In the genomic region with DNA sequence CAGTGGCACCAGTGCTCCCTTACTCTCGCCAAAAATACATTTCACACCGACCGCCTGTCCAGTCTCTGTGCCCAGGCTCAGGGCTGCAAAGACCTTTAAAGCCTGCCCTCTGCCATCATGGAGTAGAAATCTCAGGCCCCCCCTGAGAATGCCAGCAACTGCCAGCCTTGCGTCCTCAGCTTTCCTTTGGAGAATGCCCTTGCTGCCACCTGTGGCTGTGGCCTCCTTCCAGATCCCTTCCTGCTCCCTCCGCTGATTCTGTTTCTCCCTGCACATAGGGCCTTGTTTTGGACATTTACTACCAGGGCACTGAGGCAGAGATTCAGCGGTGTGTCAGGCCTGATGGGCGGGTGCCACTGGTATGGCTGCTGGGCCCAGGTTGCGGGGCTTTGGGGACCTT, we compare ENCODE assay signal across 20 cellular contexts. TPM values are rescaled to one million over a fixed set of nuclear protein-coding genes. Genes with fewer than 3 reads are reported as not detected.
DNase-seq lines count a peak whose midpoint lies in the region; ATAC-seq and TF ChIP-seq lines count a peak whose summit lies in the region.
"Had no signal": no experiment of that assay in that cellular context is flagged by ENCODE, and none has a peak within 500 bp of the region (broad histone marks: within the 10 kb centered on the region; RNA-seq: fewer than 3 reads in every experiment).

No MANE protein-coding gene starts in this region.

- H3K9me3 ChIP-seq in neuronal stem cell (replicated peaks in 1 of 2; ENCODE audit: control insufficient read depth in 2 of 2, insufficient read depth in 1 of 2, low read depth in 1 of 2, low read length in 2 of 2) (no peaks in the 10 kb centered on the region), skeletal muscle tissue (ENCODE audit: control insufficient read depth in 3 of 3, low read length in 3 of 3) (no peaks in the 10 kb centered on the region), aorta (ENCODE audit: control insufficient read depth, low read length) (no peaks in the 10 kb centered on the region)
- H3K9me3 ChIP-seq: A549, HAP-1 had no signal

- H3K79me1 ChIP-seq in neuronal stem cell (ENCODE audit: low read depth, low read length): no peaks in the 10 kb centered on the region

- no CpG with 5 or more reads among the region's 8 CpGs for WGBS in neuronal stem cell (ENCODE audit: extremely low coverage in 2 of 2, insufficient read length in 2 of 2, insufficient replicate concordance in 1 of 2), 2 donors
- WGBS in aorta, 2 donors: 93 to 94% methylated on average over 8 of the region's 8 CpGs

- no peaks in the 10 kb centered on the region for H3K36me3 Mint-ChIP-seq in activated CD4-positive, alpha-beta T cell treated with anti-CD3 and anti-CD28 coated beads, Interleukin-2, amount 10 ng/mL, durations not matched to agents 7 days and 5 days (ENCODE audit: low read depth)

- TF ChIP-seq CTCF in RWPE1 (conservative IDR thresholded peaks at IDR 0.05; ENCODE audit: low read depth) (no peak), GM20000 (IDR thresholded peaks at IDR 0.05; ENCODE audit: extremely low read depth, missing control alignments) (no peak)

- H2AFZ ChIP-seq in neuronal stem cell (ENCODE audit: low read length): no peak overlapping the region

- peak overlapping the region; percentile 20 for H3K23ac ChIP-seq in neuronal stem cell (ENCODE audit: low read depth, low read length, poor library complexity)

- H3K27ac Mint-ChIP-seq in activated CD4-positive, alpha-beta T cell treated with anti-CD3 and anti-CD28 coated beads, Interleukin-2, amount 10 ng/mL, durations not matched to agents 7 days and 5 days: peak overlapping the region; percentile 57
- H3K27ac Mint-ChIP-seq: CD4-positive, alpha-beta T cell had no signal

- no peaks in the 10 kb centered on the region for H3K27me3 Mint-ChIP-seq in activated CD4-positive, alpha-beta T cell treated with anti-CD3 and anti-CD28 coated beads, Interleukin-2, amount 10 ng/mL, durations not matched to agents 7 days and 5 days
- H3K27me3 Mint-ChIP-seq: CD4-positive, alpha-beta T cell had no signal

- intact Hi-C loops in aorta (cut with DNase I) (no loop called here), Right ventricle myocardium inferior (cut with DNase I) (no loop called here)

- no peak overlapping the region for H3K18ac ChIP-seq in neuronal stem cell (ENCODE audit: low read length)

- no peaks in the 10 kb centered on the region for H3K4me1 Mint-ChIP-seq in activated CD4-positive, alpha-beta T cell treated with anti-CD3 and anti-CD28 coated beads, Interleukin-2, amount 10 ng/mL, durations not matched to agents 7 days and 5 days

- H3K4me3 Mint-ChIP-seq in activated CD4-positive, alpha-beta T cell treated with anti-CD3 and anti-CD28 coated beads, Interleukin-2, amount 10 ng/mL, durations not matched to agents 7 days and 5 days: no peak overlapping the region
- H3K4me3 Mint-ChIP-seq: CD4-positive, alpha-beta T cell had no signal

- no peak overlapping the region for H2AK5ac ChIP-seq in neuronal stem cell (ENCODE audit: low read depth, low read length)

- CTCF ChIA-PET in activated CD4-positive, alpha-beta T cell treated with anti-CD3 and anti-CD28 coated beads, Interleukin-2, amount 10 ng/mL, durations not matched to agents 7 days and 5 days (lab: Charles Lee): no interaction called here
- CTCF ChIA-PET in RWPE1 (lab: Yijun Ruan, JAX): no interaction called here

- POLR2A ChIA-PET in activated CD4-positive, alpha-beta T cell treated with anti-CD3 and anti-CD28 coated beads, Interleukin-2, amount 10 ng/mL, durations not matched to agents 7 days and 5 days (lab: Charles Lee): no interaction called here
- POLR2A ChIA-PET in RWPE1 (lab: Yijun Ruan, JAX; ENCODE audit: low non-redundant PET): no interaction called here

- H2BK12ac ChIP-seq in neuronal stem cell (ENCODE audit: low read length): no peak overlapping the region

- H3K4me3 ChIP-seq in neuronal stem cell (ENCODE audit: low read length in 2 of 2): no peak overlapping the region
- no peak overlapping the region for H3K4me3 ChIP-seq in skeletal muscle tissue (ENCODE audit: low read length in 3 of 3)
- H3K4me3 ChIP-seq in aorta (ENCODE audit: low read length in 2 of 2): no peak overlapping the region
- H3K4me3 ChIP-seq: A549, HAP-1 had no signal

- H3K36me3 ChIP-seq in neuronal stem cell (replicated peaks in 1 of 2; ENCODE audit: control insufficient read depth in 2 of 2, insufficient read depth in 2 of 2, low read length in 2 of 2) (no peaks in the 10 kb centered on the region), skeletal muscle tissue (ENCODE audit: control insufficient read depth in 3 of 3, insufficient read depth in 3 of 3, low read length in 3 of 3) (peaks cover 24 to 33% (median 30%) of the 10 kb centered on the region in 3 donors), aorta (ENCODE audit: control insufficient read depth in 1 of 2, insufficient read depth in 2 of 2, low read length in 1 of 2) (peaks cover 0 to 3% of the 10 kb centered on the region in 2 donors)

- peaks cover 0 to 7% of the 10 kb centered on the region in 2 donors for H3K4me1 ChIP-seq in neuronal stem cell (ENCODE audit: control insufficient read depth in 2 of 2, insufficient read depth in 1 of 2, low read depth in 1 of 2, low read length in 2 of 2)
- H3K4me1 ChIP-seq in skeletal muscle tissue (ENCODE audit: control insufficient read depth in 3 of 3, insufficient read depth in 3 of 3, low read length in 3 of 3): peaks cover 9 to 23% (median 23%) of the 10 kb centered on the region in 3 donors
- no peaks in the 10 kb centered on the region for H3K4me1 ChIP-seq in aorta (ENCODE audit: control insufficient read depth in 1 of 2, insufficient read depth in 2 of 2, low read length in 2 of 2)
- H3K4me1 ChIP-seq: HAP-1 had no signal

- H4K8ac ChIP-seq in neuronal stem cell (ENCODE audit: low read depth, low read length): no peak overlapping the region

- no peak overlapping the region for H3K4ac ChIP-seq in neuronal stem cell (ENCODE audit: low read length)

- H3K14ac ChIP-seq in neuronal stem cell (ENCODE audit: low read length): no peak overlapping the region

- no peak overlapping the region for H3K4me2 ChIP-seq in neuronal stem cell (ENCODE audit: insufficient read depth, low read length, poor library complexity, severe bottlenecking)
- H3K4me2 ChIP-seq: A549 had no signal

- H3K9ac ChIP-seq in neuronal stem cell (ENCODE audit: low read depth, low read length, poor library complexity): no peak overlapping the region
- peak overlapping the region in 1 of 3 donors; percentile 74 for H3K9ac ChIP-seq in skeletal muscle tissue (ENCODE audit: low read depth in 1 of 3, low read length in 3 of 3)

- no peak for DNase-seq in activated CD4-positive, alpha-beta T cell treated with anti-CD3 and anti-CD28 coated beads, Interleukin-2, amount 10 ng/mL, durations not matched to agents 7 days and 5 days
- DNase-seq in activated CD4-positive, alpha-beta T cell treated with anti-CD3 and anti-CD28 coated beads, Interleukin-2, amount 50 U/mL, for 48 hours: no peak
- DNase-seq in RWPE1 (ENCODE audit: low spot score) (no peak), neuronal stem cell (ENCODE audit: low spot score) (no peak), aorta (no peak), Right ventricle myocardium inferior (ENCODE audit: missing footprints) (no peak), GM20000 (ENCODE audit: low spot score) (no peak)
- DNase-seq: AML-193; CD4-positive, alpha-beta T cell; DMS153; DMS79; GDM1; GOT3; IMR-90 had no signal

- H2BK15ac ChIP-seq in neuronal stem cell (ENCODE audit: low read length): no peak overlapping the region

- H2BK5ac ChIP-seq in neuronal stem cell (ENCODE audit: low read length): no peak overlapping the region

- no peaks in the 10 kb centered on the region for H3K9me3 Mint-ChIP-seq in activated CD4-positive, alpha-beta T cell treated with anti-CD3 and anti-CD28 coated beads, Interleukin-2, amount 10 ng/mL, durations not matched to agents 7 days and 5 days
- H3K9me3 Mint-ChIP-seq: CD4-positive, alpha-beta T cell had no signal

- ATAC-seq in aorta (ENCODE audit: low FRiP score): no peak
- ATAC-seq in Right ventricle myocardium inferior: no peak
- ATAC-seq: A549 had no signal

- no peak overlapping the region for H4K91ac ChIP-seq in neuronal stem cell (ENCODE audit: low read depth, low read length, poor library complexity)

- peak overlapping the region; percentile 13 for H3K27ac ChIP-seq in RWPE1
- H3K27ac ChIP-seq in neuronal stem cell (replicated peaks; ENCODE audit: low read length): no peak overlapping the region
- H3K27ac ChIP-seq in skeletal muscle tissue (ENCODE audit: low read depth, low read length): peak overlapping the region; percentile 13
- H3K27ac ChIP-seq in aorta (ENCODE audit: low read depth in 1 of 2, low read length in 2 of 2): no peak overlapping the region
- H3K27ac ChIP-seq: 22Rv1, A549, C4-2B, HL-60 had no signal

- no peak overlapping the region for H2BK120ac ChIP-seq in neuronal stem cell (ENCODE audit: low read depth, low read length)

- H3K27me3 ChIP-seq in neuronal stem cell (ENCODE audit: control insufficient read depth in 3 of 3, insufficient read depth in 3 of 3, low read depth in 1 of 3, low read length in 3 of 3): no peaks in the 10 kb centered on the region
- H3K27me3 ChIP-seq in skeletal muscle tissue (ENCODE audit: control insufficient read depth in 3 of 3, insufficient read depth in 3 of 3, low read length in 3 of 3): no peaks in the 10 kb centered on the region
- H3K27me3 ChIP-seq in aorta (ENCODE audit: control insufficient read depth in 1 of 2, insufficient read depth in 2 of 2, low read length in 1 of 2): no peaks in the 10 kb centered on the region

RNA-seq across cellular contexts. Expression of a gene that starts 13.2 kb away (rescaled TPM):
- total RNA-seq in activated CD4-positive, alpha-beta T cell treated with anti-CD3 and anti-CD28 coated beads, Interleukin-2, amount 10 ng/mL, durations not matched to agents 7 days and 5 days: 10 to 100 TPM; 16.8 to 18.8 TPM
- 2.1 TPM for polyA plus RNA-seq in neuronal stem cell (2013, experiment 1 of 2)
- 2.4 TPM for polyA plus RNA-seq in neuronal stem cell (2013, experiment 2 of 2)
- total RNA-seq in skeletal muscle tissue (6.8 TPM), aorta (10 to 100 TPM; 11.0 to 14.8 TPM), Right ventricle myocardium inferior (7.5 TPM)
- 10 to 100 TPM in 1 of 2 donors, 1 to 10 TPM in 1; 5.4 to 21.2 TPM for polyA plus RNA-seq in aorta

RNA-seq across cellular contexts. Expression of a gene that starts 28.7 kb away (rescaled TPM):
- 10 to 100 TPM; 24.5 to 25.6 TPM for total RNA-seq in activated CD4-positive, alpha-beta T cell treated with anti-CD3 and anti-CD28 coated beads, Interleukin-2, amount 10 ng/mL, durations not matched to agents 7 days and 5 days
- 21.9 TPM for polyA plus RNA-seq in neuronal stem cell (2013, experiment 1 of 2)
- polyA plus RNA-seq in neuronal stem cell (2013, experiment 2 of 2): 23.3 TPM
- total RNA-seq in skeletal muscle tissue (24.5 TPM), aorta (10 to 100 TPM; 28.3 to 39.5 TPM), Right ventricle myocardium inferior (25.6 TPM)
- polyA plus RNA-seq in aorta: 1 to 10 TPM; 4.1 to 8.5 TPM

RNA-seq across cellular contexts. Expression of a gene that starts 55.7 kb away (rescaled TPM):
- 10 to 100 TPM; 59.8 to 70.8 TPM for total RNA-seq in activated CD4-positive, alpha-beta T cell treated with anti-CD3 and anti-CD28 coated beads, Interleukin-2, amount 10 ng/mL, durations not matched to agents 7 days and 5 days
- polyA plus RNA-seq in neuronal stem cell (2013, experiment 1 of 2): 30.7 TPM
- 29.9 TPM for polyA plus RNA-seq in neuronal stem cell (2013, experiment 2 of 2)
- 66.8 TPM for total RNA-seq in skeletal muscle tissue
- total RNA-seq in aorta: 10 to 100 TPM; 35.7 to 44.6 TPM
- polyA plus RNA-seq in aorta: 10 to 100 TPM; 18.2 to 96.2 TPM
- total RNA-seq in Right ventricle myocardium inferior: 46.5 TPM

RNA-seq across cellular contexts. Expression of a gene that starts 56.0 kb away (rescaled TPM):
- 100 to 1,000 TPM; 369 to 376 TPM for total RNA-seq in activated CD4-positive, alpha-beta T cell treated with anti-CD3 and anti-CD28 coated beads, Interleukin-2, amount 10 ng/mL, durations not matched to agents 7 days and 5 days
- 133 TPM for polyA plus RNA-seq in neuronal stem cell (2013, experiment 1 of 2)
- polyA plus RNA-seq in neuronal stem cell (2013, experiment 2 of 2): 130 TPM
- total RNA-seq in skeletal muscle tissue (83.5 TPM), aorta (100 to 1,000 TPM; 137 to 175 TPM), Right ventricle myocardium inferior (131 TPM)
- polyA plus RNA-seq in aorta: 10 to 100 TPM; 15.3 to 55.2 TPM

Comparison
In these comparisons a context has a peak if more than half of its experiments do, and no peak if none do; other contexts are left out.
1. H3K27ac ChIP-seq: peak in RWPE1 (single experiment) and skeletal muscle tissue (single experiment); none in neuronal stem cell (single experiment) and aorta (0 of 2).